In the genomic region with DNA sequence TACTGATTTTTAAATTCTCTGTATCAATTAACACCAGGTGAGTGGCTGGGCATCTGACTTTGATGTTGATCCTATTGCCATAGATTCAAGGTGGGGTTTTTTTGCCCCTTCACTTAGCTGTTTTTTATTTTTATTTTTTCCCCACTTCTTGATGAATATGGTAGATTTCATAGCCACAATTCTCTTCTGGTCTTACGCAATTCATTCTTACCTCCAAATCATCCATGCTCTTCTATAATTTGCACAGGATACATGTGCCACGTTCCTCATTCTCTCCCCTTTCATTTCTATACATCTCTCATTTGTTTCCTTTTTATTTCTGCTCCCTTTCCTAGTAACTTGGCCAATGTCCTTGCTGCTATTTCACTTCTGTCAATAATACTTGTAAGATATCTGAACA, we compare ENCODE assay signal across 34 cellular contexts. TPM values are rescaled to one million over a fixed set of nuclear protein-coding genes. Genes with fewer than 3 reads are reported as not detected.
"Had no signal": no experiment of that assay in that cellular context is flagged by ENCODE, and none has a peak within 500 bp of the region (broad histone marks: within the 10 kb centered on the region; RNA-seq: fewer than 3 reads in every experiment).

No MANE protein-coding gene starts in this region.

- H3K4me3 ChIP-seq: ascending aorta, cardiac muscle cell had no signal

- H3K27ac ChIP-seq: ascending aorta, cardiac muscle cell, WERI-Rb-1 had no signal

- H3K27me3 ChIP-seq: ascending aorta, cardiac muscle cell had no signal

- FAIRE-seq: bronchial epithelial cell, TTC549 had no signal

- DNase-seq: activated CD4-positive, alpha-beta memory T cell treated with anti-CD3 and anti-CD28 coated beads, Interleukin-2, amount 10 ng/mL, durations not matched to agents 7 days and 5 days; activated CD4-positive, alpha-beta T cell treated with anti-CD3 and anti-CD28 coated beads for 1 hour; activated CD4-positive, alpha-beta T cell treated with anti-CD3 and anti-CD28 coated beads for 36 hours; activated CD4-positive, alpha-beta T cell treated with anti-CD3 and anti-CD28 coated beads for 48 hours; activated CD4-positive, alpha-beta T cell treated with anti-CD3 and anti-CD28 coated beads, Interleukin-2, amount 10 ng/mL, durations not matched to agents 7 days and 5 days; activated CD4-positive, alpha-beta T cell treated with anti-CD3 and anti-CD28 coated beads, Interleukin-2, amount 50 U/mL, for 48 hours; activated CD4-positive, CD25-positive, alpha-beta regulatory T cell; activated CD8-positive, alpha-beta memory T cell treated with anti-CD3 and anti-CD28 coated beads for 24 hours; activated CD8-positive, alpha-beta memory T cell treated with anti-CD3 and anti-CD28 coated beads, Interleukin-2, amount 10 ng/mL, durations not matched to agents 7 days and 5 days; activated CD8-positive, alpha-beta memory T cell treated with anti-CD3 and anti-CD28 coated beads, Interleukin-2, amount 50 U/mL, for 48 hours; activated CD8-positive, alpha-beta T cell treated with anti-CD3 and anti-CD28 coated beads, Interleukin-2, amount 10 ng/mL, durations not matched to agents 7 days and 5 days; activated effector memory CD4-positive, alpha-beta T cell treated with Interleukin-2 at 50 U/mL for 16 hours; activated gamma-delta T cell; activated naive CD4-positive, alpha-beta T cell treated with anti-CD3 and anti-CD28 coated beads, Interleukin-2, amount 10 ng/mL, durations not matched to agents 7 days and 5 days; activated naive CD4-positive, alpha-beta T cell treated with Interleukin-2 at 50 U/mL for 16 hours; activated naive CD8-positive, alpha-beta T cell treated with anti-CD3 and anti-CD28 coated beads, Interleukin-2, amount 10 ng/mL, durations not matched to agents 7 days and 5 days; activated naive CD8-positive, alpha-beta T cell treated with anti-CD3 and anti-CD28 coated beads, Interleukin-2, amount 50 U/mL, for 24 hours; activated T-cell treated with anti-CD3 and anti-CD28 coated beads, Interleukin-2, amount 50 U/mL, for 24 hours; activated T-cell treated with anti-CD3 and anti-CD28 coated beads, Interleukin-2, amount 50 U/mL, for 48 hours; amygdala; caudate nucleus; cerebellar nuclear complex; T-helper 1 cell; T-helper 2 cell; T-helper 9 cell; WERI-Rb-1 had no signal

- H3K9me3 ChIP-seq: ascending aorta had no signal

- H3K36me3 ChIP-seq: ascending aorta, cardiac muscle cell, WERI-Rb-1 had no signal

- ATAC-seq: activated CD4-positive, alpha-beta T cell treated with anti-CD3 and anti-CD28 coated beads for 36 hours; activated CD4-positive, CD25-positive, alpha-beta regulatory T cell treated with anti-CD3 and anti-CD28 coated beads, Interleukin-2, amount 50 U/mL, for 24 hours; activated CD8-positive, alpha-beta memory T cell treated with anti-CD3 and anti-CD28 coated beads, Interleukin-2, amount 10 ng/mL, durations not matched to agents 7 days and 5 days; activated CD8-positive, alpha-beta T cell treated with anti-CD3 and anti-CD28 coated beads, Interleukin-2, amount 10 ng/mL, durations not matched to agents 7 days and 5 days; activated naive CD8-positive, alpha-beta T cell treated with anti-CD3 and anti-CD28 coated beads, Interleukin-2, amount 50 U/mL, for 24 hours; WTC11 had no signal

- H3K4me1 ChIP-seq: ascending aorta had no signal

RNA-seq across cellular contexts. Expression of a gene that starts 14.9 kb away (rescaled TPM):
- total RNA-seq: activated CD4-positive, alpha-beta memory T cell treated with anti-CD3 and anti-CD28 coated beads, Interleukin-2, amount 10 ng/mL, durations not matched to agents 7 days and 5 days; activated CD4-positive, alpha-beta T cell treated with anti-CD3 and anti-CD28 coated beads for 36 hours; activated CD4-positive, alpha-beta T cell treated with anti-CD3 and anti-CD28 coated beads, Interleukin-2, amount 10 ng/mL, durations not matched to agents 7 days and 5 days; activated CD8-positive, alpha-beta memory T cell treated with anti-CD3 and anti-CD28 coated beads, Interleukin-2, amount 10 ng/mL, durations not matched to agents 7 days and 5 days; activated CD8-positive, alpha-beta T cell treated with anti-CD3 and anti-CD28 coated beads, Interleukin-2, amount 10 ng/mL, durations not matched to agents 7 days and 5 days; activated naive CD8-positive, alpha-beta T cell treated with anti-CD3 and anti-CD28 coated beads, Interleukin-2, amount 10 ng/mL, durations not matched to agents 7 days and 5 days; activated T-helper 2 cell treated with anti-CD3 and anti-CD28 coated beads, Interferon-gamma antibody, Interleukin-2, Interleukin-4, amounts not matched to agents 10 μg/mL and 5 μg/mL and 100 μg/mL, durations not matched to agents 14 hours and 24 hours and 36 hours; ascending aorta; bronchial epithelial cell; chondrocyte had no signal
